In genomic region chr11:77287615-77288273, GRCh38 we compare ENCODE assay signal across 17 cellular contexts.
DNase-seq lines count a peak whose midpoint lies in the region; TF ChIP-seq lines count a peak whose summit lies in the region.
"Had no signal": no experiment of that assay in that cellular context is flagged by ENCODE, and none has a peak within 500 bp of the region (broad histone marks: within the 10 kb centered on the region; RNA-seq: fewer than 3 reads in every experiment).

No MANE protein-coding gene starts in this region.

- TF ChIP-seq CTCF in AG09309 (IDR thresholded peaks at IDR 0.05; ENCODE audit: control insufficient read depth, insufficient read depth, low read depth, low read length, missing control alignments) (no peak), astrocyte of the cerebellum (IDR thresholded peaks at IDR 0.05; ENCODE audit: low read depth, low read length, missing control alignments) (no peak)

- H3K4me3 ChIP-seq in AG09309 (ENCODE audit: control insufficient read depth, low read depth, low read length) (no peak overlapping the region), astrocyte of the cerebellum (ENCODE audit: low read depth, low read length) (no peak overlapping the region)
- H3K4me3 ChIP-seq: body of pancreas, Peyer's patch, upper lobe of left lung had no signal

- in situ Hi-C loops in astrocyte of the cerebellum (cut with HindIII; ENCODE audit: low sequenced_read_pairs): no loop called here

- DNase-seq in AG09309 (ENCODE audit: low read depth): peak; percentile 79
- DNase-seq in HS-27A (ENCODE audit: low read depth): peak; percentile 64
- DNase-seq in astrocyte of the cerebellum (ENCODE audit: low read depth): peak; percentile 81
- DNase-seq in iris pigment epithelial cell (ENCODE audit: low read depth): peak; percentile 93
- no peak for DNase-seq in NCI-H526 (lab: John Stamatoyannopoulos, UW)
- no peak for DNase-seq in amygdala (lab: John Stamatoyannopoulos, UW)
- DNase-seq in nucleus accumbens (lab: John Stamatoyannopoulos, UW): no peak
- no peak for DNase-seq in cortex of kidney (lab: John Stamatoyannopoulos, UW)
- DNase-seq: activated CD8-positive, alpha-beta memory T cell treated with anti-CD3 and anti-CD28 coated beads, Interleukin-2, amount 50 U/mL, for 4 hours; body of pancreas; CD4-positive, alpha-beta T cell; GOT3; kidney; naive thymus-derived CD4-positive, alpha-beta T cell; Peyer's patch; small intestine; upper lobe of left lung had no signal

Comparison
In these comparisons a context has a peak if more than half of its experiments do, and no peak if none do; other contexts are left out.
1. DNase-seq: peak in AG09309 (single experiment), HS-27A (single experiment), astrocyte of the cerebellum (single experiment) and iris pigment epithelial cell (single experiment); none in NCI-H526 (0 of 2), amygdala (0 of 56), nucleus accumbens (0 of 56) and cortex of kidney (single experiment).